In the genomic region with DNA sequence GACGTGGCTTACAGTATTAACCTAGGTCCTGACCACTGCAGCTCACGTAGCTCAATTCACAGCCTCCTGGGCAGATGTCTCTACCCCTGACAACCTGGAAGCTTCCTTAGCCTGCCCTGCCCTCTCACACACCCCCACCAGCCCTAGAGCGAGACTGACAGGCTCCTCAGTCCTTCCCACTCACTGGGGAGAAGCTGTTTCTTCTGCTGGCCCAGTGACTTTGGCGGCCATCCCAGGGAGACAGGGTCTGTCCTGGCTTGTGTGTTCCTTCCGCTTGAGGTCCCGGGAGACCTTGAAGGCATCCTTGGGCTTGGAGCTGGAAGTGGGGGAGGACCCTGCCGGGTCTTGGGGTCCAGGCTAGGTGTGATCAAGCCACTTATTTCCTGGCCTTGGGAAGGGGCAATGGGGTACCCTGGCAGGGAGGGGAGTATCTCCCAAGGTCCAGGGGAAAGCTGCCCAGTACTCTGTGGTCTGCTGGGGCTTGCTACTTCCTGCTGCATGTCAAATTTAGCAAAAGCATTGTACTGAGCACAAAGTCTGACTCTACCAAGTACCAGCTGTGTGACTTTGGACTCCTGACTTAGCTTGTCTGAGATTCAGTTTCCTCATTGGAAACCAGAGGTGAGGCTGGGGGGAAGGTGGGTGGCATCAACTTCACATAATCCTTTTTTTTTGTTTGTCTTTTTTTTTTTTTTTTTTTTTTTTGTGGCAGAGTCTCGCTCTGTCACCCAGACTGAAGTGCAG, we compare ENCODE assay signal across 8 cellular contexts. TPM values are rescaled to one million over a fixed set of nuclear protein-coding genes. Genes with fewer than 3 reads are reported as not detected.
DNase-seq lines count a peak whose midpoint lies in the region; ATAC-seq and TF ChIP-seq lines count a peak whose summit lies in the region.

No MANE protein-coding gene starts in this region.

- H3K27ac ChIP-seq in BLaER1 treated with 17β-estradiol and CSF1 and Interleukin-3, amounts not matched to agents 10 nM and 100 nM: peak overlapping the region in 7 of 11 experiments; percentile 10 to 84 (median 79); a peak in 7 of 22 replicates
- no peak overlapping the region for H3K27ac ChIP-seq in PC-9

- H3K9me3 ChIP-seq in BLaER1 treated with 17β-estradiol and CSF1 and Interleukin-3, amounts not matched to agents 10 nM and 100 nM (replicated peaks in 1 of 11): no peaks in the 10 kb centered on the region
- H3K9me3 ChIP-seq in PC-9 (ENCODE audit: insufficient read depth, low read depth) (no peaks in the 10 kb centered on the region), neuron (ENCODE audit: low read length) (no peaks in the 10 kb centered on the region)

- intact Hi-C loops in PC-9 (cut with micrococcal nuclease; ENCODE audit: unreplicated experiment): no loop called here

- ATAC-seq in esophagus mucosa: peak; percentile 15

- peak overlapping the region; percentile 72 to 91 (median 86) for H3K9ac ChIP-seq in BLaER1 treated with 17β-estradiol and CSF1 and Interleukin-3, amounts not matched to agents 10 nM and 100 nM

- H3K27me3 ChIP-seq in BLaER1 treated with 17β-estradiol and CSF1 and Interleukin-3, amounts not matched to agents 10 nM and 100 nM: no peaks in the 10 kb centered on the region
- no peaks in the 10 kb centered on the region for H3K27me3 ChIP-seq in PC-9 (ENCODE audit: insufficient read depth, low read depth)
- no peaks in the 10 kb centered on the region for H3K27me3 ChIP-seq in neuron (ENCODE audit: insufficient read depth, low read length)

- no peak for DNase-seq in PC-9
- no peak for DNase-seq in T-helper 9 cell
- no peak for DNase-seq in NCI-H2107 (lab: John Stamatoyannopoulos, UW)
- DNase-seq in stimulated activated naive CD4-positive, alpha-beta T cell (lab: John Stamatoyannopoulos, UW): no peak
- no peak for DNase-seq in stimulated activated CD4-positive, alpha-beta T cell treated with anti-CD3 and anti-CD28 coated beads, Interleukin-12 subunit alpha, Interleukin-12 subunit beta, amount 100 ng/mL, for 4 hours

- H2AFZ ChIP-seq in PC-9: no peak overlapping the region
- H2AFZ ChIP-seq in neuron (ENCODE audit: low read depth, low read length): no peak overlapping the region

- POLR2A ChIA-PET in PC-9 (lab: Charles Lee; ENCODE audit: unreplicated experiment): no interaction called here

- no peak for TF ChIP-seq CTCF in PC-9 (conservative IDR thresholded peaks at IDR 0.05)

- peak overlapping the region; percentile 85 to 98 (median 94); a peak in 16 of 20 replicates for H3K4me3 ChIP-seq in BLaER1 treated with 17β-estradiol and CSF1 and Interleukin-3, amounts not matched to agents 10 nM and 100 nM
- H3K4me3 ChIP-seq in PC-9 (peak overlapping the region; percentile 86; the same call in 1 of the 2 replicates), neuron (ENCODE audit: low read length) (peak overlapping the region; percentile 81)

- H3K79me2 ChIP-seq in PC-9 (ENCODE audit: low read depth): peaks cover 28% of the 10 kb centered on the region

- TSS peak; percentile 24 for BruUV-seq in PC-9 (replicated peaks; lab: Mats Ljungman, UMichigan)

- H3K9me2 ChIP-seq in PC-9 (ENCODE audit: insufficient read depth): no peaks in the 10 kb centered on the region

- peaks cover 27 to 41% (median 36%) of the 10 kb centered on the region in 11 experiments for H3K36me3 ChIP-seq in BLaER1 treated with 17β-estradiol and CSF1 and Interleukin-3, amounts not matched to agents 10 nM and 100 nM
- no peaks in the 10 kb centered on the region for H3K36me3 ChIP-seq in PC-9 (ENCODE audit: low read depth)
- H3K36me3 ChIP-seq in neuron (ENCODE audit: insufficient read depth, low read length): peaks cover 22% of the 10 kb centered on the region

- H3K4me2 ChIP-seq in BLaER1 treated with 17β-estradiol and CSF1 and Interleukin-3, amounts not matched to agents 10 nM and 100 nM: peak overlapping the region; percentile 86 to 99 (median 97)
- H3K4me2 ChIP-seq in PC-9: peak overlapping the region; percentile 80

- H4K20me1 ChIP-seq in BLaER1 treated with 17β-estradiol and CSF1 and Interleukin-3, amounts not matched to agents 10 nM and 100 nM: peaks cover 0 to 55% (median 40%) of the 10 kb centered on the region in 11 experiments; a peak in 18 of 22 replicates
- no peaks in the 10 kb centered on the region; the same call in 1 of the 2 replicates for H4K20me1 ChIP-seq in PC-9 (ENCODE audit: insufficient read depth)

- peaks cover 9% of the 10 kb centered on the region; the same call in 1 of the 2 replicates for H3F3A ChIP-seq in PC-9 (ENCODE audit: insufficient read depth, low read depth)

- H3K4me1 ChIP-seq in BLaER1 treated with 17β-estradiol and CSF1 and Interleukin-3, amounts not matched to agents 10 nM and 100 nM: peaks cover 25 to 33% (median 27%) of the 10 kb centered on the region in 10 experiments
- H3K4me1 ChIP-seq in PC-9 (replicated peaks; ENCODE audit: insufficient read depth): peaks cover 19% of the 10 kb centered on the region
- peaks cover 15% of the 10 kb centered on the region for H3K4me1 ChIP-seq in neuron (ENCODE audit: insufficient read depth, low read length)

- CTCF ChIA-PET in PC-9 (lab: Charles Lee): interaction anchor here (0.6 to 1.1 kb wide), 3 partner anchors 8 to 444 kb away, joined by 3 to 6 read pairs (median 3); a partner anchor contains a TSS

RNA-seq across cellular contexts. Expression of a gene that starts 1.9 kb away (rescaled TPM):
- total RNA-seq in PC-9 (2021) (40.7 and 48.2 TPM in 2 replicates), esophagus mucosa (21.2 TPM)

RNA-seq across cellular contexts. Expression of a gene that starts 10.2 kb away (rescaled TPM):
- total RNA-seq in PC-9 (2021) (184 and 213 TPM in 2 replicates), esophagus mucosa (101 TPM)

RNA-seq across cellular contexts. Expression of a gene that starts 42.6 kb away (rescaled TPM):
- total RNA-seq in PC-9 (2021) (21.5 and 24.4 TPM in 2 replicates), esophagus mucosa (14.7 TPM)
